ENCODE assay signal across 15 cellular contexts in genomic region chr20:34578040-34578439, GRCh38. TPM values are rescaled to one million over a fixed set of nuclear protein-coding genes. Genes with fewer than 3 reads are reported as not detected.
DNase-seq lines count a peak whose midpoint lies in the region; TF ChIP-seq lines count a peak whose summit lies in the region.
"Had no signal": no experiment of that assay in that cellular context is flagged by ENCODE, and none has a peak within 500 bp of the region (broad histone marks: within the 10 kb centered on the region; RNA-seq: fewer than 3 reads in every experiment).

No MANE protein-coding gene starts in this region.

- intact Hi-C loops in esophagus muscularis mucosa (cut with DNase I), result loop anchor here (2.0 to 5.0 kb wide), 2 partner anchors 129 to 191 kb away; no protein-coding TSS in a partner anchor
- intact Hi-C loops in CD4-positive, alpha-beta memory T cell (cut with micrococcal nuclease), result no loop called here

- CTCF ChIA-PET in CD4-positive, alpha-beta memory T cell (lab: Charles Lee; ENCODE audit: partially characterized antibody), result no interaction called here

- TF ChIP-seq POLR2A in esophagus muscularis mucosa (IDR thresholded peaks at IDR 0.05; ENCODE audit: low read depth), result no peak

- POLR2A ChIA-PET in CD4-positive, alpha-beta memory T cell (lab: Charles Lee; ENCODE audit: partially characterized antibody), result no interaction called here

- H3K4me3 Mint-ChIP-seq in IgD-negative memory B cell (no peak overlapping the region), neural crest cell (no peak overlapping the region), progenitor cell of endocrine pancreas (ENCODE audit: low read depth) (no peak overlapping the region)
- no peak overlapping the region for H3K4me3 Mint-ChIP-seq in CD4-positive, alpha-beta memory T cell
- H3K4me3 Mint-ChIP-seq: T-helper 1 cell treated with Interleukin-12 subunit alpha and Interleukin-12 subunit beta and Interleukin-4 antibody, amounts not matched to agents 30 μg/mL and 1 μg/mL, for 36 hours had no signal

- peaks cover 20 to 32% (median 25%) of the 10 kb centered on the region in 3 donors for H3K4me1 Mint-ChIP-seq in IgD-negative memory B cell
- H3K4me1 Mint-ChIP-seq in neural crest cell, result peaks cover 12% of the 10 kb centered on the region
- H3K4me1 Mint-ChIP-seq in progenitor cell of endocrine pancreas (ENCODE audit: low read depth), result peaks cover 9% of the 10 kb centered on the region
- H3K4me1 Mint-ChIP-seq in CD4-positive, alpha-beta memory T cell, result peaks cover 13 to 32% (median 27%) of the 10 kb centered on the region in 4 donors

- H3K4me3 ChIP-seq in ACC112 (ENCODE audit: low read depth, low read length) (no peak overlapping the region), esophagus muscularis mucosa (no peak overlapping the region)
- H3K4me3 ChIP-seq in CD4-positive, alpha-beta memory T cell (ENCODE audit: low read length in 2 of 2), result no peak overlapping the region
- H3K4me3 ChIP-seq: esophagus squamous epithelium, left lung had no signal

- no peaks in the 10 kb centered on the region for H3K79me2 ChIP-seq in ACC112 (ENCODE audit: control insufficient read depth, insufficient read depth, low read length, unreplicated experiment)

- H3K27me3 Mint-ChIP-seq in IgD-negative memory B cell, result no peaks in the 10 kb centered on the region
- H3K27me3 Mint-ChIP-seq in neural crest cell (ENCODE audit: low read depth), result no peaks in the 10 kb centered on the region
- no peaks in the 10 kb centered on the region for H3K27me3 Mint-ChIP-seq in progenitor cell of endocrine pancreas
- H3K27me3 Mint-ChIP-seq in CD4-positive, alpha-beta memory T cell, result no peaks in the 10 kb centered on the region

- H3K27me3 ChIP-seq in ACC112 (ENCODE audit: insufficient read depth, low read length) (no peaks in the 10 kb centered on the region), esophagus muscularis mucosa (no peaks in the 10 kb centered on the region)
- no peaks in the 10 kb centered on the region for H3K27me3 ChIP-seq in CD4-positive, alpha-beta memory T cell (ENCODE audit: insufficient read depth, low read length)
- H3K27me3 ChIP-seq: esophagus squamous epithelium, left lung had no signal

- no peak overlapping the region for H2AFZ ChIP-seq in ACC112 (ENCODE audit: low read length, unreplicated experiment)

- TF ChIP-seq EP300 in esophagus muscularis mucosa (IDR thresholded peaks at IDR 0.05), result no peak

- no peaks in the 10 kb centered on the region for H3K9me3 ChIP-seq in esophagus muscularis mucosa
- H3K9me3 ChIP-seq in CD4-positive, alpha-beta memory T cell (ENCODE audit: control insufficient read depth in 1 of 2, low read length in 2 of 2), result no peaks in the 10 kb centered on the region
- H3K9me3 ChIP-seq: esophagus squamous epithelium, left lung had no signal

- H3K36me3 ChIP-seq in ACC112 (ENCODE audit: insufficient read depth, low read length) (no peaks in the 10 kb centered on the region), esophagus muscularis mucosa (peaks cover 5 to 46% (median 25%) of the 10 kb centered on the region in 4 donors)
- H3K36me3 ChIP-seq in CD4-positive, alpha-beta memory T cell (ENCODE audit: insufficient read depth, low read length), result peaks cover 6% of the 10 kb centered on the region

- H3K4me1 ChIP-seq in ACC112 (ENCODE audit: control insufficient read depth, insufficient read depth, low read length, unreplicated experiment), result peaks cover 33% of the 10 kb centered on the region
- peaks cover 20 to 39% (median 31%) of the 10 kb centered on the region in 4 donors for H3K4me1 ChIP-seq in esophagus muscularis mucosa
- peaks cover 32% of the 10 kb centered on the region for H3K4me1 ChIP-seq in CD4-positive, alpha-beta memory T cell (ENCODE audit: insufficient read depth, low read length)

- peak overlapping the region; percentile 56 to 84 (median 67) for H3K27ac Mint-ChIP-seq in IgD-negative memory B cell
- H3K27ac Mint-ChIP-seq in neural crest cell (ENCODE audit: unreplicated experiment), result peak overlapping the region; percentile 47
- no peak overlapping the region for H3K27ac Mint-ChIP-seq in progenitor cell of endocrine pancreas
- peak overlapping the region in 1 of 7 donors; percentile 5 for H3K27ac Mint-ChIP-seq in CD4-positive, alpha-beta memory T cell

- TF ChIP-seq CTCF in esophagus muscularis mucosa (IDR thresholded peaks at IDR 0.05), result no peak
- no peak for TF ChIP-seq CTCF in neural crest cell (conservative IDR thresholded peaks at IDR 0.05)
- TF ChIP-seq CTCF in progenitor cell of endocrine pancreas (IDR thresholded peaks at IDR 0.05; ENCODE audit: unreplicated experiment), result no peak

- H3K36me3 Mint-ChIP-seq in IgD-negative memory B cell, result peaks cover 8% of the 10 kb centered on the region
- peaks cover 8% of the 10 kb centered on the region for H3K36me3 Mint-ChIP-seq in neural crest cell (ENCODE audit: low read depth)
- peaks cover 10% of the 10 kb centered on the region for H3K36me3 Mint-ChIP-seq in progenitor cell of endocrine pancreas (ENCODE audit: insufficient read depth)
- H3K36me3 Mint-ChIP-seq in CD4-positive, alpha-beta memory T cell, result peaks cover 34 to 37% of the 10 kb centered on the region in 2 donors

- peak overlapping the region; percentile 17; the same call in 1 of the 2 replicates for H3K27ac ChIP-seq in ACC112 (ENCODE audit: low read depth, low read length)
- peak overlapping the region in 3 of 4 donors; percentile 1 to 37 (median 25) for H3K27ac ChIP-seq in esophagus muscularis mucosa (replicated peaks in 1 of 4)
- no peak overlapping the region for H3K27ac ChIP-seq in CD4-positive, alpha-beta memory T cell (ENCODE audit: low read depth, low read length)

- 63% methylated on average over 2 of the region's 2 CpGs for WGBS in esophagus muscularis mucosa

- DNase-seq in esophagus muscularis mucosa (ENCODE audit: extremely low spot score) (no peak), neural crest cell (ENCODE audit: low read depth, low spot score) (no peak), NCI-H1417 (lab: John Stamatoyannopoulos, UW) (no peak), progenitor cell of endocrine pancreas (ENCODE audit: low spot score, unreplicated experiment) (no peak), foreskin melanocyte (no peak)
- DNase-seq in CD4-positive, alpha-beta memory T cell, result no peak
- DNase-seq: activated CD4-positive, CD25-positive, alpha-beta regulatory T cell; activated gamma-delta T cell; esophagus squamous epithelium; left lung; NCI-H226; NK-92 treated with Interleukin-12 subunit alpha and Interleukin-12 subunit beta, amount 100 ng/mL, for 24 hours had no signal

- H3K9me3 Mint-ChIP-seq in IgD-negative memory B cell (peaks cover 0 to 3% (median 2%) of the 10 kb centered on the region in 3 donors), neural crest cell (no peaks in the 10 kb centered on the region), progenitor cell of endocrine pancreas (ENCODE audit: low read depth) (no peaks in the 10 kb centered on the region)
- H3K9me3 Mint-ChIP-seq in CD4-positive, alpha-beta memory T cell, result no peaks in the 10 kb centered on the region
- H3K9me3 Mint-ChIP-seq: T-helper 1 cell treated with Interleukin-12 subunit alpha and Interleukin-12 subunit beta and Interleukin-4 antibody, amounts not matched to agents 30 μg/mL and 1 μg/mL, for 36 hours had no signal

RNA-seq across cellular contexts. Expression of gene MAP1LC3A, which starts 19.5 kb away (rescaled TPM):
- polyA plus RNA-seq in IgD-negative memory B cell, result 8.6 TPM
- total RNA-seq in esophagus muscularis mucosa (100 to 1,000 TPM in 3 of 4 donors, 10 to 100 TPM in 1; 83.9 to 152 (median 111) TPM), neural crest cell (17.5 and 17.8 TPM in 2 replicates), progenitor cell of endocrine pancreas (43.8 and 52.8 TPM in 2 replicates)
- total RNA-seq in CD4-positive, alpha-beta memory T cell, result 1 to 10 TPM; 2.1 to 2.8 TPM
- 1 to 10 TPM; 3.7 to 7.9 TPM for polyA plus RNA-seq in CD4-positive, alpha-beta memory T cell
